ENCODE assay signal across 1 cellular context in genomic region chr3:49158108-49158709, GRCh38.
A peak's percentile ranks its signal among the peaks of the same experiment; 100 is the strongest.
TF ChIP-seq lines count a peak whose summit lies in the region.

No MANE protein-coding gene starts in this region.

TF ChIP-seq in HepG2, 621 proteins besides CTCF, POLR2A, EP300 and RAD21 (continued from another document and continues in another):
- TF ChIP-seq, protein P1, sequence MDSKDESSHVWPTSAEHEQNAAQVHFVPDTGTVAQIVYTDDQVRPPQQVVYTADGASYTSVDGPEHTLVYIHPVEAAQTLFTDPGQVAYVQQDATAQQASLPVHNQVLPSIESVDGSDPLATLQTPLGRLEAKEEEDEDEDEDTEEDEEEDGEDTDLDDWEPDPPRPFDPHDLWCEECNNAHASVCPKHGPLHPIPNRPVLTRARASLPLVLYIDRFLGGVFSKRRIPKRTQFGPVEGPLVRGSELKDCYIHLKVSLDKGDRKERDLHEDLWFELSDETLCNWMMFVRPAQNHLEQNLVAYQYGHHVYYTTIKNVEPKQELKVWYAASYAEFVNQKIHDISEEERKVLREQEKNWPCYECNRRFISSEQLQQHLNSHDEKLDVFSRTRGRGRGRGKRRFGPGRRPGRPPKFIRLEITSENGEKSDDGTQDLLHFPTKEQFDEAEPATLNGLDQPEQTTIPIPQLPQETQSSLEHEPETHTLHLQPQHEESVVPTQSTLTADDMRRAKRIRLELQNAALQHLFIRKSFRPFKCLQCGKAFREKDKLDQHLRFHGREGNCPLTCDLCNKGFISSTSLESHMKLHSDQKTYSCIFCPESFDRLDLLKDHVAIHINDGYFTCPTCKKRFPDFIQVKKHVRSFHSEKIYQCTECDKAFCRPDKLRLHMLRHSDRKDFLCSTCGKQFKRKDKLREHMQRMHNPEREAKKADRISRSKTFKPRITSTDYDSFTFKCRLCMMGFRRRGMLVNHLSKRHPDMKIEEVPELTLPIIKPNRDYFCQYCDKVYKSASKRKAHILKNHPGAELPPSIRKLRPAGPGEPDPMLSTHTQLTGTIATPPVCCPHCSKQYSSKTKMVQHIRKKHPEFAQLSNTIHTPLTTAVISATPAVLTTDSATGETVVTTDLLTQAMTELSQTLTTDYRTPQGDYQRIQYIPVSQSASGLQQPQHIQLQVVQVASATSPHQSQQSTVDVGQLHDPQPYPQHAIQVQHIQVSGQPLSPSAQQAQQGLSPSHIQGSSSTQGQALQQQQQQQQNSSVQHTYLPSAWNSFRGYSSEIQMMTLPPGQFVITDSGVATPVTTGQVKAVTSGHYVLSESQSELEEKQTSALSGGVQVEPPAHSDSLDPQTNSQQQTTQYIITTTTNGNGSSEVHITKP (CRISPR knock-in tag; IDR thresholded peaks at IDR 0.05; ENCODE audit: low read depth), result no peak
- peak; percentile 95 for TF ChIP-seq NR2C2 (CRISPR knock-in tag; IDR thresholded peaks at IDR 0.05; ENCODE audit: borderline replicate concordance)
- TF ChIP-seq GABPB1 (CRISPR knock-in tag; IDR thresholded peaks at IDR 0.05), result peak; percentile 22; the same call in 1 of the 2 replicates
- TF ChIP-seq ZMYM4 (CRISPR knock-in tag; IDR thresholded peaks at IDR 0.05), result no peak
- TF ChIP-seq HOMEZ (CRISPR knock-in tag; IDR thresholded peaks at IDR 0.05; ENCODE audit: low read depth), result no peak
- peak; percentile 77 for TF ChIP-seq PPARG (CRISPR knock-in tag; conservative IDR thresholded peaks at IDR 0.05)
- TF ChIP-seq STAG1 (CRISPR knock-in tag; IDR thresholded peaks at IDR 0.05), result peak; percentile 79
- TF ChIP-seq SMAD1 (CRISPR knock-in tag; IDR thresholded peaks at IDR 0.05; ENCODE audit: borderline replicate concordance, low read depth), result no peak
- no peak for TF ChIP-seq ZNF672 (CRISPR knock-in tag; IDR thresholded peaks at IDR 0.05)
- no peak for TF ChIP-seq SPEN (CRISPR knock-in tag; IDR thresholded peaks at IDR 0.05; ENCODE audit: low read depth)
- TF ChIP-seq ZMAT3 (CRISPR knock-in tag; conservative IDR thresholded peaks at IDR 0.05), result no peak
- TF ChIP-seq NR2F1 (CRISPR knock-in tag; IDR thresholded peaks at IDR 0.05), result peak; percentile 99 to 100
- no peak for TF ChIP-seq MED8 (CRISPR knock-in tag; IDR thresholded peaks at IDR 0.05; ENCODE audit: insufficient replicate concordance)
- peak; percentile 22; the same call in 1 of the 2 replicates for TF ChIP-seq PHF21A (CRISPR knock-in tag; IDR thresholded peaks at IDR 0.05)
- no peak for TF ChIP-seq ZNF264 (CRISPR knock-in tag; IDR thresholded peaks at IDR 0.05)
- TF ChIP-seq ATRX (CRISPR knock-in tag; IDR thresholded peaks at IDR 0.05; ENCODE audit: borderline replicate concordance), result no peak
- no peak for TF ChIP-seq RBM39 (IDR thresholded peaks at IDR 0.05; ENCODE audit: low read depth, low read length, poor library complexity, severe bottlenecking)
- TF ChIP-seq, protein P2, sequence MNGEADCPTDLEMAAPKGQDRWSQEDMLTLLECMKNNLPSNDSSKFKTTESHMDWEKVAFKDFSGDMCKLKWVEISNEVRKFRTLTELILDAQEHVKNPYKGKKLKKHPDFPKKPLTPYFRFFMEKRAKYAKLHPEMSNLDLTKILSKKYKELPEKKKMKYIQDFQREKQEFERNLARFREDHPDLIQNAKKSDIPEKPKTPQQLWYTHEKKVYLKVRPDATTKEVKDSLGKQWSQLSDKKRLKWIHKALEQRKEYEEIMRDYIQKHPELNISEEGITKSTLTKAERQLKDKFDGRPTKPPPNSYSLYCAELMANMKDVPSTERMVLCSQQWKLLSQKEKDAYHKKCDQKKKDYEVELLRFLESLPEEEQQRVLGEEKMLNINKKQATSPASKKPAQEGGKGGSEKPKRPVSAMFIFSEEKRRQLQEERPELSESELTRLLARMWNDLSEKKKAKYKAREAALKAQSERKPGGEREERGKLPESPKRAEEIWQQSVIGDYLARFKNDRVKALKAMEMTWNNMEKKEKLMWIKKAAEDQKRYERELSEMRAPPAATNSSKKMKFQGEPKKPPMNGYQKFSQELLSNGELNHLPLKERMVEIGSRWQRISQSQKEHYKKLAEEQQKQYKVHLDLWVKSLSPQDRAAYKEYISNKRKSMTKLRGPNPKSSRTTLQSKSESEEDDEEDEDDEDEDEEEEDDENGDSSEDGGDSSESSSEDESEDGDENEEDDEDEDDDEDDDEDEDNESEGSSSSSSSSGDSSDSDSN (CRISPR knock-in tag; IDR thresholded peaks at IDR 0.05), result 0 out of 2 replicates have a peak, but pooled peaks have one; percentile 26
- TF ChIP-seq, protein P3, sequence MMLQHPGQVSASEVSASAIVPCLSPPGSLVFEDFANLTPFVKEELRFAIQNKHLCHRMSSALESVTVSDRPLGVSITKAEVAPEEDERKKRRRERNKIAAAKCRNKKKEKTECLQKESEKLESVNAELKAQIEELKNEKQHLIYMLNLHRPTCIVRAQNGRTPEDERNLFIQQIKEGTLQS (CRISPR knock-in tag; IDR thresholded peaks at IDR 0.05), result no peak
- TF ChIP-seq, protein P4, sequence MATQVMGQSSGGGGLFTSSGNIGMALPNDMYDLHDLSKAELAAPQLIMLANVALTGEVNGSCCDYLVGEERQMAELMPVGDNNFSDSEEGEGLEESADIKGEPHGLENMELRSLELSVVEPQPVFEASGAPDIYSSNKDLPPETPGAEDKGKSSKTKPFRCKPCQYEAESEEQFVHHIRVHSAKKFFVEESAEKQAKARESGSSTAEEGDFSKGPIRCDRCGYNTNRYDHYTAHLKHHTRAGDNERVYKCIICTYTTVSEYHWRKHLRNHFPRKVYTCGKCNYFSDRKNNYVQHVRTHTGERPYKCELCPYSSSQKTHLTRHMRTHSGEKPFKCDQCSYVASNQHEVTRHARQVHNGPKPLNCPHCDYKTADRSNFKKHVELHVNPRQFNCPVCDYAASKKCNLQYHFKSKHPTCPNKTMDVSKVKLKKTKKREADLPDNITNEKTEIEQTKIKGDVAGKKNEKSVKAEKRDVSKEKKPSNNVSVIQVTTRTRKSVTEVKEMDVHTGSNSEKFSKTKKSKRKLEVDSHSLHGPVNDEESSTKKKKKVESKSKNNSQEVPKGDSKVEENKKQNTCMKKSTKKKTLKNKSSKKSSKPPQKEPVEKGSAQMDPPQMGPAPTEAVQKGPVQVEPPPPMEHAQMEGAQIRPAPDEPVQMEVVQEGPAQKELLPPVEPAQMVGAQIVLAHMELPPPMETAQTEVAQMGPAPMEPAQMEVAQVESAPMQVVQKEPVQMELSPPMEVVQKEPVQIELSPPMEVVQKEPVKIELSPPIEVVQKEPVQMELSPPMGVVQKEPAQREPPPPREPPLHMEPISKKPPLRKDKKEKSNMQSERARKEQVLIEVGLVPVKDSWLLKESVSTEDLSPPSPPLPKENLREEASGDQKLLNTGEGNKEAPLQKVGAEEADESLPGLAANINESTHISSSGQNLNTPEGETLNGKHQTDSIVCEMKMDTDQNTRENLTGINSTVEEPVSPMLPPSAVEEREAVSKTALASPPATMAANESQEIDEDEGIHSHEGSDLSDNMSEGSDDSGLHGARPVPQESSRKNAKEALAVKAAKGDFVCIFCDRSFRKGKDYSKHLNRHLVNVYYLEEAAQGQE (IDR thresholded peaks at IDR 0.05; ENCODE audit: borderline replicate concordance in 1 of 2, low read depth in 1 of 2, low read length in 2 of 2), result no peak
- TF ChIP-seq ZNF121 (CRISPR knock-in tag; IDR thresholded peaks at IDR 0.05), result no peak
- no peak for TF ChIP-seq RFX1 (IDR thresholded peaks at IDR 0.05)
- no peak for TF ChIP-seq ZBTB20 (CRISPR knock-in tag; IDR thresholded peaks at IDR 0.05; ENCODE audit: borderline replicate concordance, low read depth)
- no peak for TF ChIP-seq AHR (CRISPR knock-in tag; IDR thresholded peaks at IDR 0.05)
- TF ChIP-seq, protein P5, sequence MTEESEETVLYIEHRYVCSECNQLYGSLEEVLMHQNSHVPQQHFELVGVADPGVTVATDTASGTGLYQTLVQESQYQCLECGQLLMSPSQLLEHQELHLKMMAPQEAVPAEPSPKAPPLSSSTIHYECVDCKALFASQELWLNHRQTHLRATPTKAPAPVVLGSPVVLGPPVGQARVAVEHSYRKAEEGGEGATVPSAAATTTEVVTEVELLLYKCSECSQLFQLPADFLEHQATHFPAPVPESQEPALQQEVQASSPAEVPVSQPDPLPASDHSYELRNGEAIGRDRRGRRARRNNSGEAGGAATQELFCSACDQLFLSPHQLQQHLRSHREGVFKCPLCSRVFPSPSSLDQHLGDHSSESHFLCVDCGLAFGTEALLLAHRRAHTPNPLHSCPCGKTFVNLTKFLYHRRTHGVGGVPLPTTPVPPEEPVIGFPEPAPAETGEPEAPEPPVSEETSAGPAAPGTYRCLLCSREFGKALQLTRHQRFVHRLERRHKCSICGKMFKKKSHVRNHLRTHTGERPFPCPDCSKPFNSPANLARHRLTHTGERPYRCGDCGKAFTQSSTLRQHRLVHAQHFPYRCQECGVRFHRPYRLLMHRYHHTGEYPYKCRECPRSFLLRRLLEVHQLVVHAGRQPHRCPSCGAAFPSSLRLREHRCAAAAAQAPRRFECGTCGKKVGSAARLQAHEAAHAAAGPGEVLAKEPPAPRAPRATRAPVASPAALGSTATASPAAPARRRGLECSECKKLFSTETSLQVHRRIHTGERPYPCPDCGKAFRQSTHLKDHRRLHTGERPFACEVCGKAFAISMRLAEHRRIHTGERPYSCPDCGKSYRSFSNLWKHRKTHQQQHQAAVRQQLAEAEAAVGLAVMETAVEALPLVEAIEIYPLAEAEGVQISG (CRISPR knock-in tag; IDR thresholded peaks at IDR 0.05), result 0 out of 2 replicates have a peak, but pooled peaks have one; percentile 41
- TF ChIP-seq, protein P6, sequence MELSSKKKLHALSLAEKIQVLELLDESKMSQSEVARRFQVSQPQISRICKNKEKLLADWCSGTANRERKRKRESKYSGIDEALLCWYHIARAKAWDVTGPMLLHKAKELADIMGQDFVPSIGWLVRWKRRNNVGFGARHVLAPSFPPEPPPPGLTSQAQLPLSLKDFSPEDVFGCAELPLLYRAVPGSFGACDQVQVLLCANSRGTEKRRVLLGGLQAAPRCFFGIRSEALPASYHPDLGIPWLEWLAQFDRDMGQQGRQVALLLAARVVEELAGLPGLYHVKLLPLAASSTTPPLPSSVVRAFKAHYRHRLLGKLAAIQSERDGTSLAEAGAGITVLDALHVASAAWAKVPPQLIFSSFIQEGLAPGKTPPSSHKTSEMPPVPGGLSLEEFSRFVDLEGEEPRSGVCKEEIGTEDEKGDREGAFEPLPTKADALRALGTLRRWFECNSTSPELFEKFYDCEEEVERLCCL (CRISPR knock-in tag; IDR thresholded peaks at IDR 0.05; ENCODE audit: borderline replicate concordance), result no peak
- no peak for TF ChIP-seq NFRKB (IDR thresholded peaks at IDR 0.05)
- no peak for TF ChIP-seq CREBL2 (CRISPR knock-in tag; IDR thresholded peaks at IDR 0.05; ENCODE audit: borderline replicate concordance)
- TF ChIP-seq ZNF577 (CRISPR knock-in tag; IDR thresholded peaks at IDR 0.05; ENCODE audit: borderline replicate concordance, low read depth), result no peak
- no peak for TF ChIP-seq MAFG (CRISPR knock-in tag; IDR thresholded peaks at IDR 0.05)
- TF ChIP-seq, protein P7, sequence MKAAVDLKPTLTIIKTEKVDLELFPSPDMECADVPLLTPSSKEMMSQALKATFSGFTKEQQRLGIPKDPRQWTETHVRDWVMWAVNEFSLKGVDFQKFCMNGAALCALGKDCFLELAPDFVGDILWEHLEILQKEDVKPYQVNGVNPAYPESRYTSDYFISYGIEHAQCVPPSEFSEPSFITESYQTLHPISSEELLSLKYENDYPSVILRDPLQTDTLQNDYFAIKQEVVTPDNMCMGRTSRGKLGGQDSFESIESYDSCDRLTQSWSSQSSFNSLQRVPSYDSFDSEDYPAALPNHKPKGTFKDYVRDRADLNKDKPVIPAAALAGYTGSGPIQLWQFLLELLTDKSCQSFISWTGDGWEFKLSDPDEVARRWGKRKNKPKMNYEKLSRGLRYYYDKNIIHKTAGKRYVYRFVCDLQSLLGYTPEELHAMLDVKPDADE (CRISPR knock-in tag; IDR thresholded peaks at IDR 0.05), result no peak
- TF ChIP-seq, protein P8, sequence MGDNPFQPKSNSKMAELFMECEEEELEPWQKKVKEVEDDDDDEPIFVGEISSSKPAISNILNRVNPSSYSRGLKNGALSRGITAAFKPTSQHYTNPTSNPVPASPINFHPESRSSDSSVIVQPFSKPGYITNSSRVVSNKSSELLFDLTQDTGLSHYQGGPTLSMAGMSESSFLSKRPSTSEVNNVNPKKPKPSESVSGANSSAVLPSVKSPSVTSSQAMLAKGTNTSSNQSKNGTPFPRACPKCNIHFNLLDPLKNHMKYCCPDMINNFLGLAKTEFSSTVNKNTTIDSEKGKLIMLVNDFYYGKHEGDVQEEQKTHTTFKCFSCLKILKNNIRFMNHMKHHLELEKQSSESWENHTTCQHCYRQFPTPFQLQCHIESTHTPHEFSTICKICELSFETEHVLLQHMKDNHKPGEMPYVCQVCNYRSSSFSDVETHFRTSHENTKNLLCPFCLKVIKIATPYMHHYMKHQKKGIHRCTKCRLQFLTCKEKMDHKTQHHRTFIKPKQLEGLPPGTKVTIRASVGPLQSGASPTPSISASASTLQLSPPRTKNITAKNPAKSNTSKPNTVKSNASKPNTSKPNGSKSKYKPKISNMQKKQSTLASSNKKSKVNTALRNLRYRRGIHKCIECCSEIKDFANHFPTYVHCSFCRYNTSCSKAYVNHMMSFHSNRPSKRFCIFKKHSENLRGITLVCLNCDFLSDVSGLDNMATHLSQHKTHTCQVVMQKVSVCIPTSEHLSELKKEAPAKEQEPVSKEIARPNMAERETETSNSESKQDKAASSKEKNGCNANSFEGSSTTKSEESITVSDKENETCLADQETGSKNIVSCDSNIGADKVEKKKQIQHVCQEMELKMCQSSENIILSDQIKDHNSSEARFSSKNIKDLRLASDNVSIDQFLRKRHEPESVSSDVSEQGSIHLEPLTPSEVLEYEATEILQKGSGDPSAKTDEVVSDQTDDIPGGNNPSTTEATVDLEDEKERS (CRISPR knock-in tag; IDR thresholded peaks at IDR 0.05), result no peak
- no peak for TF ChIP-seq ZNF143 (CRISPR knock-in tag; IDR thresholded peaks at IDR 0.05)
- TF ChIP-seq, protein P9, sequence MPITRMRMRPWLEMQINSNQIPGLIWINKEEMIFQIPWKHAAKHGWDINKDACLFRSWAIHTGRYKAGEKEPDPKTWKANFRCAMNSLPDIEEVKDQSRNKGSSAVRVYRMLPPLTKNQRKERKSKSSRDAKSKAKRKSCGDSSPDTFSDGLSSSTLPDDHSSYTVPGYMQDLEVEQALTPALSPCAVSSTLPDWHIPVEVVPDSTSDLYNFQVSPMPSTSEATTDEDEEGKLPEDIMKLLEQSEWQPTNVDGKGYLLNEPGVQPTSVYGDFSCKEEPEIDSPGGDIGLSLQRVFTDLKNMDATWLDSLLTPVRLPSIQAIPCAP (CRISPR knock-in tag; IDR thresholded peaks at IDR 0.05; ENCODE audit: low read depth), result no peak
- TF ChIP-seq ZNF296 (CRISPR knock-in tag; conservative IDR thresholded peaks at IDR 0.05), result no peak
- no peak for TF ChIP-seq ZNF3 (CRISPR knock-in tag; IDR thresholded peaks at IDR 0.05)
- no peak for TF ChIP-seq ZNF557 (CRISPR knock-in tag; IDR thresholded peaks at IDR 0.05)
- TF ChIP-seq ZNF441 (CRISPR knock-in tag; IDR thresholded peaks at IDR 0.05; ENCODE audit: borderline replicate concordance), result no peak
- TF ChIP-seq TBX2 (CRISPR knock-in tag; IDR thresholded peaks at IDR 0.05; ENCODE audit: borderline replicate concordance), result no peak
- TF ChIP-seq MATR3 (CRISPR knock-in tag; IDR thresholded peaks at IDR 0.05), result no peak
- TF ChIP-seq RARA (CRISPR knock-in tag; IDR thresholded peaks at IDR 0.05), result peak; percentile 53
